Comparison of ENCODE assay signal across 1 cellular context in genomic region chr5:82640901-82641300, GRCh38.
TF ChIP-seq lines count a peak whose summit lies in the region.

No MANE protein-coding gene starts in this region.

TF ChIP-seq in A549, 52 proteins besides CTCF, POLR2A, EP300 and RAD21 (continued from another document):
- TF ChIP-seq, protein P1, sequence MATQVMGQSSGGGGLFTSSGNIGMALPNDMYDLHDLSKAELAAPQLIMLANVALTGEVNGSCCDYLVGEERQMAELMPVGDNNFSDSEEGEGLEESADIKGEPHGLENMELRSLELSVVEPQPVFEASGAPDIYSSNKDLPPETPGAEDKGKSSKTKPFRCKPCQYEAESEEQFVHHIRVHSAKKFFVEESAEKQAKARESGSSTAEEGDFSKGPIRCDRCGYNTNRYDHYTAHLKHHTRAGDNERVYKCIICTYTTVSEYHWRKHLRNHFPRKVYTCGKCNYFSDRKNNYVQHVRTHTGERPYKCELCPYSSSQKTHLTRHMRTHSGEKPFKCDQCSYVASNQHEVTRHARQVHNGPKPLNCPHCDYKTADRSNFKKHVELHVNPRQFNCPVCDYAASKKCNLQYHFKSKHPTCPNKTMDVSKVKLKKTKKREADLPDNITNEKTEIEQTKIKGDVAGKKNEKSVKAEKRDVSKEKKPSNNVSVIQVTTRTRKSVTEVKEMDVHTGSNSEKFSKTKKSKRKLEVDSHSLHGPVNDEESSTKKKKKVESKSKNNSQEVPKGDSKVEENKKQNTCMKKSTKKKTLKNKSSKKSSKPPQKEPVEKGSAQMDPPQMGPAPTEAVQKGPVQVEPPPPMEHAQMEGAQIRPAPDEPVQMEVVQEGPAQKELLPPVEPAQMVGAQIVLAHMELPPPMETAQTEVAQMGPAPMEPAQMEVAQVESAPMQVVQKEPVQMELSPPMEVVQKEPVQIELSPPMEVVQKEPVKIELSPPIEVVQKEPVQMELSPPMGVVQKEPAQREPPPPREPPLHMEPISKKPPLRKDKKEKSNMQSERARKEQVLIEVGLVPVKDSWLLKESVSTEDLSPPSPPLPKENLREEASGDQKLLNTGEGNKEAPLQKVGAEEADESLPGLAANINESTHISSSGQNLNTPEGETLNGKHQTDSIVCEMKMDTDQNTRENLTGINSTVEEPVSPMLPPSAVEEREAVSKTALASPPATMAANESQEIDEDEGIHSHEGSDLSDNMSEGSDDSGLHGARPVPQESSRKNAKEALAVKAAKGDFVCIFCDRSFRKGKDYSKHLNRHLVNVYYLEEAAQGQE (IDR thresholded peaks at IDR 0.05) = no peak
- TF ChIP-seq, protein P2, sequence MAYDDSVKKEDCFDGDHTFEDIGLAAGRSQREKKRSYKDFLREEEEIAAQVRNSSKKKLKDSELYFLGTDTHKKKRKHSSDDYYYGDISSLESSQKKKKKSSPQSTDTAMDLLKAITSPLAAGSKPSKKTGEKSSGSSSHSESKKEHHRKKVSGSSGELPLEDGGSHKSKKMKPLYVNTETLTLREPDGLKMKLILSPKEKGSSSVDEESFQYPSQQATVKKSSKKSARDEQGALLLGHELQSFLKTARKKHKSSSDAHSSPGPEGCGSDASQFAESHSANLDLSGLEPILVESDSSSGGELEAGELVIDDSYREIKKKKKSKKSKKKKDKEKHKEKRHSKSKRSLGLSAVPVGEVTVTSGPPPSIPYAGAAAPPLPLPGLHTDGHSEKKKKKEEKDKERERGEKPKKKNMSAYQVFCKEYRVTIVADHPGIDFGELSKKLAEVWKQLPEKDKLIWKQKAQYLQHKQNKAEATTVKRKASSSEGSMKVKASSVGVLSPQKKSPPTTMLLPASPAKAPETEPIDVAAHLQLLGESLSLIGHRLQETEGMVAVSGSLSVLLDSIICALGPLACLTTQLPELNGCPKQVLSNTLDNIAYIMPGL (CRISPR knock-in tag; IDR thresholded peaks at IDR 0.05; ENCODE audit: borderline replicate concordance) = no peak
- no peak for TF ChIP-seq GATA3 (IDR thresholded peaks at IDR 0.05; ENCODE audit: borderline replicate concordance)
- no peak for TF ChIP-seq NPAS2 (CRISPR knock-in tag; IDR thresholded peaks at IDR 0.05; ENCODE audit: borderline replicate concordance)
- TF ChIP-seq POLR2AphosphoS2 (conservative IDR thresholded peaks at IDR 0.05; ENCODE audit: low read length) = no peak
- no peak for TF ChIP-seq MAFK (IDR thresholded peaks at IDR 0.05; ENCODE audit: partially characterized antibody)
- TF ChIP-seq CBX2 (IDR thresholded peaks at IDR 0.05; ENCODE audit: borderline replicate concordance, low read depth) = no peak
- no peak for TF ChIP-seq TP53 (CRISPR knock-in tag; IDR thresholded peaks at IDR 0.05)
- no peak for TF ChIP-seq HEYL (CRISPR knock-in tag; IDR thresholded peaks at IDR 0.05)
